11 cellular contexts compared by ENCODE assay signal in the genomic region with DNA sequence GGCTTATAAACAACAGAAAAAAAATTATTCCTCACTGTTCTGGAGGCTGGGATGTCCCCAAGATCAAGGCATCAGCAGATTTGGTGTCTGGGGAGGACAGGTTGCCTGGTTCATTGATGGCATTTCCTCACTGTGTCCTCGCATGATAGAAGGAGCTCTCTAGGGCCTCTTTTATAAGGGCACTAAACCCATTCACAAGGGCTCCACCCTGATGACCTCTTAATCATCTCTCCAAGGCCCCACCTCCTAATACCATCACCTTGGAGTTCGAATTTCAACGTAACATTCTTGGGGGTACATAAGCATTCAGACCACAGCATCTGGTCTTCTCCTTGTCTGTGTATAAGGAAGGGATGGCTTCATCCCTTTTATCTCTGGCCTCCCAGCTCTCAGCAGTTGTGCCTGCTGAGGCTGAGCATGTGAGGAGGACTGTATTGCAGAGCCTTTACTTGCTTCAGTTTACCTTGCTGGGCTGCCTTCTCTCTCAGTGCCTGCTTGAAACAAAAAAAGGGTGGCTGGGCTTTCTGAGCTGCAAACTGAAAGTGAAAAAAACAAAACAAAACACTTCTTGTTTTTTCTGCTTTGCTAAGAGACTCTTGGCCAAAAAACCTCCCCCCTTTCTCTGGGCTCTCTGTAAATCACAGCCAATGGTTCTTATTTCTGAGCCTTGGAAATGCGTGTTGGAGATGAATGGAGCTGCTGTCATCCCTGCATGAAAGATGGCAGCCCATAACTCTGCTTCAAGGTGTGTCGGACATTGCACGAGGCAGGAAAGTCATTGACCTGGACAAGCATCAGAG.
A peak's percentile ranks its signal among the peaks of the same experiment; 100 is the strongest.
DNase-seq lines count a peak whose midpoint lies in the region; ATAC-seq and TF ChIP-seq lines count a peak whose summit lies in the region.
"Had no signal": no experiment of that assay in that cellular context is flagged by ENCODE, and none has a peak within 500 bp of the region (broad histone marks: within the 10 kb centered on the region; RNA-seq: fewer than 3 reads in every experiment).

No MANE protein-coding gene starts in this region.

- peaks cover 5% of the 10 kb centered on the region for H3K9me3 Mint-ChIP-seq in T-helper 2 cell treated with Interferon-gamma antibody and Interleukin-4, amounts not matched to agents 5 μg/mL and 100 μg/mL, for 36 hours
- no peaks in the 10 kb centered on the region for H3K9me3 Mint-ChIP-seq in naive B cell
- H3K9me3 Mint-ChIP-seq: stimulated activated naive CD8-positive, alpha-beta T cell treated with anti-CD3 and anti-CD28 coated beads, Interleukin-15, Interleukin-2, amounts not matched to agents 100 ng/mL and 50 ng/mL, for 24 hours had no signal

- H3K4me3 ChIP-seq in HEK293 (ENCODE audit: low read depth, low read length), result no peak overlapping the region

- H3K4me1 ChIP-seq in HEK293 (ENCODE audit: control insufficient read depth, insufficient read depth, low read length), result peaks cover 4% of the 10 kb centered on the region

- peak in 1 of 2 donors; percentile 49 for ATAC-seq in naive B cell (ENCODE audit: low read depth in 2 of 2)

- H3K36me3 Mint-ChIP-seq in T-helper 2 cell treated with Interferon-gamma antibody and Interleukin-4, amounts not matched to agents 5 μg/mL and 100 μg/mL, for 36 hours (ENCODE audit: low read depth), result peaks cover 2% of the 10 kb centered on the region
- no peaks in the 10 kb centered on the region for H3K36me3 Mint-ChIP-seq in naive B cell

- no peak for TF ChIP-seq CTCF in GM10248 (IDR thresholded peaks at IDR 0.05; ENCODE audit: control extremely low read depth, extremely low read depth, low read depth, missing control alignments)
- TF ChIP-seq CTCF in HEK293 (tag by site-specific recombination; IDR thresholded peaks at IDR 0.05), result no peak

- POLR2A ChIA-PET in GM10248 (lab: Yijun Ruan, JAX), result no interaction called here
- POLR2A ChIA-PET in HEK293 (lab: Yijun Ruan, JAX), result no interaction called here

- H3K27ac Mint-ChIP-seq in T-helper 2 cell treated with Interferon-gamma antibody and Interleukin-4, amounts not matched to agents 5 μg/mL and 100 μg/mL, for 36 hours, result peak overlapping the region; percentile 82
- H3K27ac Mint-ChIP-seq in naive B cell, result peak overlapping the region; percentile 14 to 92 (median 72)
- H3K27ac Mint-ChIP-seq: stimulated activated naive CD8-positive, alpha-beta T cell treated with anti-CD3 and anti-CD28 coated beads, Interleukin-15, Interleukin-2, amounts not matched to agents 100 ng/mL and 50 ng/mL, for 24 hours had no signal

- no peak overlapping the region for H3K27ac ChIP-seq in HEK293 (ENCODE audit: extremely low read depth, low read depth, low read length)

- H3K36me3 ChIP-seq in HEK293 (ENCODE audit: control insufficient read depth in 2 of 2, insufficient read depth in 1 of 2, low read length in 2 of 2), result no peaks in the 10 kb centered on the region

- H3K4me3 Mint-ChIP-seq in T-helper 2 cell treated with Interferon-gamma antibody and Interleukin-4, amounts not matched to agents 5 μg/mL and 100 μg/mL, for 36 hours, result peak overlapping the region; percentile 47
- H3K4me3 Mint-ChIP-seq in naive B cell, result peak overlapping the region in 3 of 8 donors; percentile 34 to 76 (median 47)
- H3K4me3 Mint-ChIP-seq: stimulated activated naive CD8-positive, alpha-beta T cell treated with anti-CD3 and anti-CD28 coated beads, Interleukin-15, Interleukin-2, amounts not matched to agents 100 ng/mL and 50 ng/mL, for 24 hours had no signal

- peak; percentile 38 for DNase-seq in GM10248 (ENCODE audit: extremely low spot score)
- DNase-seq in T-helper 2 cell treated with Interferon-gamma antibody and Interleukin-4, amounts not matched to agents 5 μg/mL and 100 μg/mL, for 36 hours (ENCODE audit: low spot score), result no peak
- no peak for DNase-seq in naive B cell
- no peak for DNase-seq in mucosa of gallbladder (ENCODE audit: low spot score)
- DNase-seq in AML-193 (lab: John Stamatoyannopoulos, UW), result no peak
- DNase-seq in NCI-H2196 treated with DMSO at 0.1 percent for 48 hours (lab: John Stamatoyannopoulos, UW; ENCODE audit: unreplicated experiment), result no peak
- no peak for DNase-seq in activated T-cell treated with anti-CD3 and anti-CD28 coated beads, Interleukin-2, amount 50 U/mL, for 48 hours
- DNase-seq: activated CD4-positive, alpha-beta T cell treated with anti-CD3 and anti-CD28 coated beads, Interleukin-2, amount 50 U/mL, for 4 hours; OCI-M1 had no signal

- peaks cover 42% of the 10 kb centered on the region for H3K4me1 Mint-ChIP-seq in T-helper 2 cell treated with Interferon-gamma antibody and Interleukin-4, amounts not matched to agents 5 μg/mL and 100 μg/mL, for 36 hours (ENCODE audit: low read depth)
- H3K4me1 Mint-ChIP-seq in naive B cell, result peaks cover 11 to 37% (median 27%) of the 10 kb centered on the region in 3 donors

- H3K27me3 Mint-ChIP-seq in T-helper 2 cell treated with Interferon-gamma antibody and Interleukin-4, amounts not matched to agents 5 μg/mL and 100 μg/mL, for 36 hours (ENCODE audit: low read depth), result peaks cover 10% of the 10 kb centered on the region
- no peaks in the 10 kb centered on the region for H3K27me3 Mint-ChIP-seq in naive B cell
- H3K27me3 Mint-ChIP-seq: stimulated activated naive CD8-positive, alpha-beta T cell treated with anti-CD3 and anti-CD28 coated beads, Interleukin-15, Interleukin-2, amounts not matched to agents 100 ng/mL and 50 ng/mL, for 24 hours had no signal

- CTCF ChIA-PET in GM10248 (lab: Yijun Ruan, JAX) (no interaction called here), HEK293 (lab: Yijun Ruan, JAX) (interaction anchor here (0.5 to 1.2 kb wide), 3 partner anchors 14 to 370 kb away, joined by 3 to 6 read pairs (median 4); no protein-coding TSS in a partner anchor)

- H3K9me3 ChIP-seq in HEK293 (ENCODE audit: control insufficient read depth, insufficient read depth, low read depth, low read length), result no peaks in the 10 kb centered on the region

TF ChIP-seq in HEK293, 187 proteins besides CTCF, POLR2A, EP300 and RAD21:
- TF ChIP-seq ZBTB48 (tag by site-specific recombination; IDR thresholded peaks at IDR 0.05), result no peak
- TF ChIP-seq, protein P1, sequence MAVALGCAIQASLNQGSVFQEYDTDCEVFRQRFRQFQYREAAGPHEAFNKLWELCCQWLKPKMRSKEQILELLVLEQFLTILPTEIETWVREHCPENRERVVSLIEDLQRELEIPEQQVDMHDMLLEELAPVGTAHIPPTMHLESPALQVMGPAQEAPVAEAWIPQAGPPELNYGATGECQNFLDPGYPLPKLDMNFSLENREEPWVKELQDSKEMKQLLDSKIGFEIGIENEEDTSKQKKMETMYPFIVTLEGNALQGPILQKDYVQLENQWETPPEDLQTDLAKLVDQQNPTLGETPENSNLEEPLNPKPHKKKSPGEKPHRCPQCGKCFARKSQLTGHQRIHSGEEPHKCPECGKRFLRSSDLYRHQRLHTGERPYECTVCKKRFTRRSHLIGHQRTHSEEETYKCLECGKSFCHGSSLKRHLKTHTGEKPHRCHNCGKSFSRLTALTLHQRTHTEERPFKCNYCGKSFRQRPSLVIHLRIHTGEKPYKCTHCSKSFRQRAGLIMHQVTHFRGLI (tag by site-specific recombination; IDR thresholded peaks at IDR 0.05), result peak; percentile 93
- TF ChIP-seq ZNF341 (tag by site-specific recombination; IDR thresholded peaks at IDR 0.05; ENCODE audit: low read depth), result 0 out of 2 replicates have a peak, but pooled peaks have one; percentile 7
